13 cellular contexts compared by ENCODE assay signal in the genomic region with DNA sequence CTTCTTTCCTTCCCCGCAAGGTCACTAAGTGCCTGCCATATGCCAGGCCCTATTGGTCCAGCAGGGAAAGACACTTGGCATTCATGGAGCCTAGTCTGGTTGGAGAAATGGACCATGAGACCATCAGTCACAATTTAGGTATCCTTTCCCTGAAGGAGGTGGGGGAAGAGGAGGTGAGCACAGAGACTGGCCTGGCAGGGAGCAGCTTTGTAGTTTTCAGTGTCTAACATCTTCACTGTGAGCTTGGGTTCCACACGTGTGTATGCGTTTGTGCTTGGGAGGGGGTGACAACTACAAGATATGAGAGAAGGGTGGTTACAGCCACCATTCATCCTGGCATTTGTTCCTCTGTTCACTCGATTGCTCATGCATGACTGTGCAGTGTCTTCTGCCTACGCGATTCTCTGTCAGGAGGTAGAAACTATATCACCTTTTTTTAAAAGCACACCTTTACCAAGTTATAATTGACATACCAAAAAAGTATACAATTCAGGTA. TPM values are rescaled to one million over a fixed set of nuclear protein-coding genes. Genes with fewer than 3 reads are reported as not detected.
DNase-seq lines count a peak whose midpoint lies in the region; ATAC-seq, FAIRE-seq and TF ChIP-seq lines count a peak whose summit lies in the region.
"Had no signal": no experiment of that assay in that cellular context is flagged by ENCODE, and none has a peak within 500 bp of the region (broad histone marks: within the 10 kb centered on the region; RNA-seq: fewer than 3 reads in every experiment).

No MANE protein-coding gene starts in this region.

- peak overlapping the region in 2 of 8 donors; percentile 8 to 21 for H3K4me3 Mint-ChIP-seq in CD4-positive, alpha-beta memory T cell
- no peak overlapping the region for H3K4me3 Mint-ChIP-seq in activated CD4-positive, alpha-beta memory T cell treated with anti-CD3 and anti-CD28 coated beads for 36 hours
- H3K4me3 Mint-ChIP-seq in T-cell, result no peak overlapping the region
- H3K4me3 Mint-ChIP-seq: activated naive CD8-positive, alpha-beta T cell treated with anti-CD3 and anti-CD28 coated beads, Interleukin-2, amount 10 ng/mL, durations not matched to agents 7 days and 5 days had no signal

- ATAC-seq in HG03439 (IDR thresholded peaks at IDR 0.05; ENCODE audit: unreplicated experiment) (no peak), T-cell (replicated peaks in 1 of 4) (no peak)
- ATAC-seq: esophagus mucosa had no signal

- H3K9ac ChIP-seq in BLaER1 (no peak overlapping the region), kidney (ENCODE audit: low read length in 2 of 2) (no peak overlapping the region)

- H3K4me3 ChIP-seq in BLaER1, result no peak overlapping the region
- no peak overlapping the region for H3K4me3 ChIP-seq in CD4-positive, alpha-beta memory T cell (ENCODE audit: low read length in 2 of 2)
- H3K4me3 ChIP-seq in kidney (ENCODE audit: low read length in 2 of 2), result no peak overlapping the region
- H3K4me3 ChIP-seq in transverse colon, result no peak overlapping the region
- H3K4me3 ChIP-seq: HAP-1, sigmoid colon had no signal

- H3K9me3 ChIP-seq in BLaER1 (no peaks in the 10 kb centered on the region), kidney (ENCODE audit: control insufficient read depth in 1 of 2, low read length in 2 of 2) (no peaks in the 10 kb centered on the region), transverse colon (no peaks in the 10 kb centered on the region)
- no peaks in the 10 kb centered on the region for H3K9me3 ChIP-seq in CD4-positive, alpha-beta memory T cell (ENCODE audit: control insufficient read depth in 1 of 2, low read length in 2 of 2)
- H3K9me3 ChIP-seq: HAP-1, sigmoid colon had no signal

- 84 to 96% methylated on average over 4 to 6 of the region's 6 CpGs for WGBS in transverse colon (ENCODE audit: low coverage in 1 of 2), 2 donors

- TF ChIP-seq EP300 in transverse colon (IDR thresholded peaks at IDR 0.05; ENCODE audit: low read depth), result no peak

- peak overlapping the region; percentile 64 for H3K4me2 ChIP-seq in BLaER1

- TF ChIP-seq CTCF in kidney (IDR thresholded peaks at IDR 0.05; ENCODE audit: borderline replicate concordance, extremely low read depth, insufficient read depth) (no peak), transverse colon (IDR thresholded peaks at IDR 0.05) (no peak)

- CTCF ChIA-PET in CD4-positive, alpha-beta memory T cell (lab: Charles Lee; ENCODE audit: partially characterized antibody), result interaction anchor here (0.6 to 13.2 kb wide), 2 partner anchors 60 to 397 kb away, joined by 3 to 260 read pairs; partner anchors contain the start of genes SLC27A5 and ZBTB45
- CTCF ChIA-PET in activated CD4-positive, alpha-beta memory T cell treated with anti-CD3 and anti-CD28 coated beads for 36 hours (lab: Charles Lee), result interaction anchor here (4.4 to 5.3 kb wide), 2 partner anchors 58 to 65 kb away, joined by 43 to 65 read pairs; partner anchors contain the start of gene ZBTB45
- CTCF ChIA-PET in T-cell (lab: Charles Lee), result interaction anchor here in 1 of 2 donors (1.2 to 1.6 kb wide), 2 partner anchors 58 to 64 kb away, joined by 4 to 6 read pairs; no protein-coding TSS in a partner anchor

- FAIRE-seq in kidney (lab: Jason Lieb, UNC), result no peak

- peaks cover 27 to 57% (median 38%) of the 10 kb centered on the region in 4 donors for H3K4me1 Mint-ChIP-seq in CD4-positive, alpha-beta memory T cell
- H3K4me1 Mint-ChIP-seq in activated CD4-positive, alpha-beta memory T cell treated with anti-CD3 and anti-CD28 coated beads for 36 hours (ENCODE audit: low read depth), result peaks cover 51% of the 10 kb centered on the region
- H3K4me1 Mint-ChIP-seq in T-cell, result peaks cover 34 to 35% (median 34%) of the 10 kb centered on the region in 3 donors

- peak overlapping the region; percentile 43 to 96 (median 69) for H3K27ac Mint-ChIP-seq in CD4-positive, alpha-beta memory T cell
- peak overlapping the region; percentile 64 for H3K27ac Mint-ChIP-seq in activated CD4-positive, alpha-beta memory T cell treated with anti-CD3 and anti-CD28 coated beads for 36 hours
- no peak overlapping the region for H3K27ac Mint-ChIP-seq in T-cell

- H3K27ac ChIP-seq in BLaER1 (no peak overlapping the region), kidney (ENCODE audit: low read depth in 2 of 2, low read length in 2 of 2) (no peak overlapping the region), transverse colon (no peak overlapping the region)
- H3K27ac ChIP-seq in CD4-positive, alpha-beta memory T cell (ENCODE audit: low read depth, low read length), result no peak overlapping the region

- peaks cover 14 to 28% of the 10 kb centered on the region in 2 donors for H3K36me3 Mint-ChIP-seq in CD4-positive, alpha-beta memory T cell
- peaks cover 13% of the 10 kb centered on the region for H3K36me3 Mint-ChIP-seq in activated CD4-positive, alpha-beta memory T cell treated with anti-CD3 and anti-CD28 coated beads for 36 hours
- H3K36me3 Mint-ChIP-seq in T-cell, result peaks cover 14% of the 10 kb centered on the region

- DNase-seq in CD4-positive, alpha-beta memory T cell, result no peak
- DNase-seq in activated CD4-positive, alpha-beta memory T cell treated with anti-CD3 and anti-CD28 coated beads for 36 hours, result peak; percentile 61
- peak; percentile 15 for DNase-seq in kidney
- no peak for DNase-seq in T-cell
- DNase-seq in transverse colon, result no peak
- DNase-seq: activated naive CD8-positive, alpha-beta T cell treated with anti-CD3 and anti-CD28 coated beads, Interleukin-2, amount 10 ng/mL, durations not matched to agents 7 days and 5 days; MV-4-11; substantia nigra had no signal

- H3K36me3 ChIP-seq in BLaER1 (peaks cover 39% of the 10 kb centered on the region), kidney (ENCODE audit: control insufficient read depth in 1 of 2, insufficient read depth in 2 of 2, low read length in 2 of 2) (peaks cover 3% of the 10 kb centered on the region in 2 donors), transverse colon (peaks cover 0 to 5% (median 2%) of the 10 kb centered on the region in 4 donors)
- peaks cover 10% of the 10 kb centered on the region for H3K36me3 ChIP-seq in CD4-positive, alpha-beta memory T cell (ENCODE audit: insufficient read depth, low read length)

- H4K20me1 ChIP-seq in BLaER1, result peaks cover 37% of the 10 kb centered on the region

- peaks cover 0 to 2% (median 0%) of the 10 kb centered on the region in 8 donors for H3K9me3 Mint-ChIP-seq in CD4-positive, alpha-beta memory T cell
- H3K9me3 Mint-ChIP-seq in activated CD4-positive, alpha-beta memory T cell treated with anti-CD3 and anti-CD28 coated beads for 36 hours, result no peaks in the 10 kb centered on the region
- no peaks in the 10 kb centered on the region for H3K9me3 Mint-ChIP-seq in T-cell
- H3K9me3 Mint-ChIP-seq: activated naive CD8-positive, alpha-beta T cell treated with anti-CD3 and anti-CD28 coated beads, Interleukin-2, amount 10 ng/mL, durations not matched to agents 7 days and 5 days had no signal

- intact Hi-C loops in CD4-positive, alpha-beta memory T cell (cut with micrococcal nuclease), result no loop called here
- intact Hi-C loops in activated CD4-positive, alpha-beta memory T cell treated with anti-CD3 and anti-CD28 coated beads for 36 hours (cut with micrococcal nuclease), result no loop called here
- intact Hi-C loops in kidney (cut with DNase I) (no loop called here), transverse colon (cut with DNase I; ENCODE audit: low total_unique reads) (no loop called here)

- in situ Hi-C loops in transverse colon (cut with MboI; ENCODE audit: low pct_ligation_motif_present in 1 of 4, low pct_unique_long_range_greater_than_20kb in 1 of 4, low sequenced_read_pairs in 3 of 4), result no loop called here

- POLR2A ChIA-PET in CD4-positive, alpha-beta memory T cell (lab: Charles Lee; ENCODE audit: partially characterized antibody), result interaction anchor here (4.1 to 4.3 kb wide), 2 partner anchors 58 to 65 kb away, joined by 21 to 46 read pairs; partner anchors contain the start of gene ZBTB45
- POLR2A ChIA-PET in activated CD4-positive, alpha-beta memory T cell treated with anti-CD3 and anti-CD28 coated beads for 36 hours (lab: Charles Lee), result interaction anchor here (1.2 to 1.7 kb wide), 2 partner anchors 17 to 59 kb away, joined by 6 to 7 read pairs; partner anchors contain the start of gene ZBTB45
- POLR2A ChIA-PET in T-cell (lab: Charles Lee), result no interaction called here

- TF ChIP-seq POLR2A in transverse colon (IDR thresholded peaks at IDR 0.05), result no peak

- no peaks in the 10 kb centered on the region for H3K27me3 Mint-ChIP-seq in CD4-positive, alpha-beta memory T cell
- H3K27me3 Mint-ChIP-seq in activated CD4-positive, alpha-beta memory T cell treated with anti-CD3 and anti-CD28 coated beads for 36 hours, result no peaks in the 10 kb centered on the region
- no peaks in the 10 kb centered on the region for H3K27me3 Mint-ChIP-seq in T-cell
- H3K27me3 Mint-ChIP-seq: activated naive CD8-positive, alpha-beta T cell treated with anti-CD3 and anti-CD28 coated beads, Interleukin-2, amount 10 ng/mL, durations not matched to agents 7 days and 5 days had no signal

- H3K4me1 ChIP-seq in BLaER1 (peaks cover 51% of the 10 kb centered on the region), kidney (ENCODE audit: control insufficient read depth in 1 of 2, insufficient read depth in 1 of 2, low read depth in 1 of 2, low read length in 2 of 2) (peaks cover 4 to 13% of the 10 kb centered on the region in 2 donors), transverse colon (peaks cover 3 to 44% (median 16%) of the 10 kb centered on the region in 4 donors)
- peaks cover 19% of the 10 kb centered on the region for H3K4me1 ChIP-seq in CD4-positive, alpha-beta memory T cell (ENCODE audit: insufficient read depth, low read length)

- H3K27me3 ChIP-seq in BLaER1 (no peaks in the 10 kb centered on the region), transverse colon (no peaks in the 10 kb centered on the region)
- H3K27me3 ChIP-seq in CD4-positive, alpha-beta memory T cell (ENCODE audit: insufficient read depth, low read length), result no peaks in the 10 kb centered on the region
- H3K27me3 ChIP-seq: sigmoid colon had no signal

RNA-seq across cellular contexts. Expression of gene MZF1, which starts 5.3 kb away (rescaled TPM):
- total RNA-seq in CD4-positive, alpha-beta memory T cell, result 10 to 100 TPM; 42.7 to 44.4 TPM
- 1 to 10 TPM; 5.2 to 8.9 TPM for polyA plus RNA-seq in CD4-positive, alpha-beta memory T cell
- total RNA-seq in activated CD4-positive, alpha-beta memory T cell treated with anti-CD3 and anti-CD28 coated beads for 36 hours, result 10 to 100 TPM; 13.3 to 14.4 TPM
- total RNA-seq in kidney (38.6 TPM), T-cell (10 to 100 TPM; 37.0 to 59.3 (median 47.2) TPM), transverse colon (100 to 1,000 TPM in 1 of 4 donors, 10 to 100 TPM in 3; 45.5 to 113 (median 67.1) TPM)
- 12.9 TPM for polyA plus RNA-seq in kidney (ENCODE audit: insufficient read depth, low read depth, low replicate concordance)

RNA-seq across cellular contexts. Expression of gene UBE2M, which starts 20.1 kb away (rescaled TPM):
- total RNA-seq in CD4-positive, alpha-beta memory T cell, result 10 to 100 TPM; 55.1 to 58.3 TPM
- polyA plus RNA-seq in CD4-positive, alpha-beta memory T cell, result 10 to 100 TPM; 12.4 to 23.8 TPM
- total RNA-seq in activated CD4-positive, alpha-beta memory T cell treated with anti-CD3 and anti-CD28 coated beads for 36 hours, result 100 to 1,000 TPM; 107 to 111 TPM
- total RNA-seq in kidney (60.4 TPM), T-cell (10 to 100 TPM; 35.6 to 53.5 (median 48.6) TPM), transverse colon (10 to 100 TPM; 24.2 to 56.9 (median 26.7) TPM)
- polyA plus RNA-seq in kidney (ENCODE audit: insufficient read depth, low read depth, low replicate concordance), result 98.0 TPM

RNA-seq across cellular contexts. Expression of gene CHMP2A, which starts 23.6 kb away (rescaled TPM):
- total RNA-seq in CD4-positive, alpha-beta memory T cell, result 10 to 100 TPM; 81.1 to 88.4 TPM
- 100 to 1,000 TPM; 200 to 238 TPM for polyA plus RNA-seq in CD4-positive, alpha-beta memory T cell
- 100 to 1,000 TPM; 120 to 122 TPM for total RNA-seq in activated CD4-positive, alpha-beta memory T cell treated with anti-CD3 and anti-CD28 coated beads for 36 hours
- total RNA-seq in kidney (142 TPM), T-cell (10 to 100 TPM; 61.5 to 82.9 (median 79.3) TPM), transverse colon (100 to 1,000 TPM in 3 of 4 donors, 10 to 100 TPM in 1; 24.7 to 194 (median 141) TPM)
- polyA plus RNA-seq in kidney (ENCODE audit: insufficient read depth, low read depth, low replicate concordance), result 294 TPM

RNA-seq across cellular contexts. Expression of gene TRIM28, which starts 34.6 kb away (rescaled TPM):
- 100 to 1,000 TPM; 342 to 348 TPM for total RNA-seq in CD4-positive, alpha-beta memory T cell
- polyA plus RNA-seq in CD4-positive, alpha-beta memory T cell, result 10 to 100 TPM; 19.4 to 70.9 TPM
- 100 to 1,000 TPM; 404 to 408 TPM for total RNA-seq in activated CD4-positive, alpha-beta memory T cell treated with anti-CD3 and anti-CD28 coated beads for 36 hours
- 229 TPM for total RNA-seq in kidney
- 191 TPM for polyA plus RNA-seq in kidney (ENCODE audit: insufficient read depth, low read depth, low replicate concordance)
- 100 to 1,000 TPM; 374 to 574 (median 403) TPM for total RNA-seq in T-cell
- total RNA-seq in transverse colon, result 100 to 1,000 TPM; 180 to 694 (median 297) TPM

RNA-seq across cellular contexts. Expression of gene ZBTB45, which starts 58.9 kb away (rescaled TPM):
- 10 to 100 TPM; 19.8 TPM for total RNA-seq in CD4-positive, alpha-beta memory T cell
- 1 to 10 TPM; 1.9 to 6.2 TPM for polyA plus RNA-seq in CD4-positive, alpha-beta memory T cell
- total RNA-seq in activated CD4-positive, alpha-beta memory T cell treated with anti-CD3 and anti-CD28 coated beads for 36 hours, result 1 to 10 TPM; 9.9 to 10.0 TPM
- total RNA-seq in kidney (16.9 TPM), T-cell (10 to 100 TPM in 4 of 5 donors, 1 to 10 TPM in 1; 8.3 to 27.8 (median 24.5) TPM), transverse colon (10 to 100 TPM; 12.8 to 24.7 (median 18.1) TPM)
- 7.7 TPM for polyA plus RNA-seq in kidney (ENCODE audit: insufficient read depth, low read depth, low replicate concordance)

Comparison
In these comparisons a context has a peak if more than half of its experiments do, and no peak if none do; other contexts are left out.
1. DNase-seq: peak in activated CD4-positive, alpha-beta memory T cell treated with anti-CD3 and anti-CD28 coated beads for 36 hours (single experiment) and kidney (single experiment); none in CD4-positive, alpha-beta memory T cell (0 of 5), T-cell (0 of 34) and transverse colon (single experiment).
2. H3K27ac Mint-ChIP-seq: peak in CD4-positive, alpha-beta memory T cell (7 of 7) and activated CD4-positive, alpha-beta memory T cell treated with anti-CD3 and anti-CD28 coated beads for 36 hours (single experiment); none in T-cell (0 of 2).
3. POLR2A ChIA-PET loops: an anchor here in CD4-positive, alpha-beta memory T cell (4.1 to 4.3 kb wide) and activated CD4-positive, alpha-beta memory T cell treated with anti-CD3 and anti-CD28 coated beads for 36 hours (1.2 to 1.7 kb wide); none called in T-cell.